23 cellular contexts compared by ENCODE assay signal in genomic region chr2:182351417-182351816, GRCh38.
"Had no signal": no experiment of that assay in that cellular context is flagged by ENCODE, and none has a peak within 500 bp of the region (broad histone marks: within the 10 kb centered on the region; RNA-seq: fewer than 3 reads in every experiment).

No MANE protein-coding gene starts in this region.

- DNase-seq: colonic mucosa; cortex of kidney; dermis blood vessel endothelial cell; dorsolateral prefrontal cortex; effector CD4-positive, alpha-beta T cell; effector CD8-positive, alpha-beta T cell; effector memory CD4-positive, alpha-beta T cell; effector memory CD8-positive, alpha-beta T cell; endodermal cell; erythroblast; esophagus squamous epithelium; foreskin fibroblast; foreskin keratinocyte; foreskin melanocyte; gastrocnemius medialis; glutamatergic neuron; head of caudate nucleus; heart left ventricle; heart right ventricle had no signal

- H3K27ac ChIP-seq: colonic mucosa, dorsolateral prefrontal cortex, epithelial cell of prostate, esophagus muscularis mucosa, esophagus squamous epithelium, foreskin keratinocyte, gastrocnemius medialis, gastroesophageal sphincter, heart left ventricle, heart right ventricle had no signal

- H3K9me3 ChIP-seq: colonic mucosa, esophagus muscularis mucosa, esophagus squamous epithelium, gastrocnemius medialis, gastroesophageal sphincter, heart left ventricle had no signal

- H3K27me3 ChIP-seq: colonic mucosa, dorsolateral prefrontal cortex, esophagus muscularis mucosa, esophagus squamous epithelium, foreskin keratinocyte, gastrocnemius medialis, gastroesophageal sphincter, heart left ventricle, heart right ventricle had no signal

- H3K4me3 ChIP-seq: colonic mucosa, coronary artery, dorsolateral prefrontal cortex, esophagus muscularis mucosa, esophagus squamous epithelium, gastrocnemius medialis, gastroesophageal sphincter, heart left ventricle, heart right ventricle had no signal

- H3K36me3 ChIP-seq: colonic mucosa, esophagus muscularis mucosa, esophagus squamous epithelium, gastrocnemius medialis, gastroesophageal sphincter, heart left ventricle, heart right ventricle had no signal
